ENCODE assay signal across 4 cellular contexts in genomic region chr6:32008037-32008436, GRCh38. TPM values are rescaled to one million over a fixed set of nuclear protein-coding genes. Genes with fewer than 3 reads are reported as not detected.
"Had no signal": no experiment of that assay in that cellular context is flagged by ENCODE, and none has a peak within 500 bp of the region (broad histone marks: within the 10 kb centered on the region; RNA-seq: fewer than 3 reads in every experiment).

No MANE protein-coding gene starts in this region.

RNA-seq across cellular contexts. Expression of gene CYP21A2, which starts 30.2 kb away (rescaled TPM):
- total RNA-seq: pulmonary artery endothelial cell, smooth muscle cell, stomach, urinary bladder had no signal
